20 cellular contexts compared by ENCODE assay signal in the genomic region with DNA sequence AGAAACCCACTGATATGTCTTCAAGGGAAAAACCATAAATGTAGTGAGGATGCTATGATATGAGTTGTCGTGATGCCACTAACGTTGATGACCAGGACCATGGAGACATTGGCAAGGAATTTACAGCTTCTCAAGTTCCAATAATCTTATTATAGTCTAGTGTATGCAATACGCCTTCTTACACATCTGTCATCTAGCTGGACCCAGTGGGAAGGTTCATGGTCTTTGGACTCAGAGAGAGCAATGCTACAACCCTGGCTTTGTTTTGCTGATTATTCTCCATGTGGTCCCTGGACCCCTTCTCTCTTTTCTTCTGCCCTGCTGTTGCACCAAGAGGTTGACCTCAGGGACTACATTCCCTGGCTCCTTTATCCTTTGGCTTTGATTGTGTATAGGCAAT.
A peak's percentile ranks its signal among the peaks of the same experiment; 100 is the strongest.
DNase-seq lines count a peak whose midpoint lies in the region; FAIRE-seq and TF ChIP-seq lines count a peak whose summit lies in the region.
"Had no signal": no experiment of that assay in that cellular context is flagged by ENCODE, and none has a peak within 500 bp of the region (broad histone marks: within the 10 kb centered on the region; RNA-seq: fewer than 3 reads in every experiment).

No MANE protein-coding gene starts in this region.

- H3K9ac ChIP-seq in GM23248: no peak overlapping the region
- H3K9ac ChIP-seq in MM.1S (ENCODE audit: low read length): no peak overlapping the region
- H3K9ac ChIP-seq: BLaER1 treated with 17β-estradiol and CSF1 and Interleukin-3, amounts not matched to agents 10 nM and 100 nM had no signal

- CTCF ChIA-PET in Caco-2 (lab: Charles Lee): interaction anchor here (1.5 kb wide), 1 partner anchor 16 kb away, joined by 7 read pairs; no protein-coding TSS in a partner anchor

- no peak overlapping the region for H3K4me3 Mint-ChIP-seq in Caco-2 (ENCODE audit: unreplicated experiment)
- H3K4me3 Mint-ChIP-seq: B cell; CD8-positive, alpha-beta T cell; GM23338; HFFc6 had no signal

- H3K4me1 ChIP-seq in Caco-2: peaks cover 44% of the 10 kb centered on the region
- H3K4me1 ChIP-seq in Peyer's patch: peaks cover 0 to 19% (median 2%) of the 10 kb centered on the region in 4 donors
- peaks cover 26% of the 10 kb centered on the region for H3K4me1 ChIP-seq in hepatocyte (ENCODE audit: insufficient read depth)
- H3K4me1 ChIP-seq in small intestine (ENCODE audit: control insufficient read depth in 2 of 2, insufficient read depth in 1 of 2, low read depth in 1 of 2, low read length in 1 of 2): peaks cover 10 to 12% of the 10 kb centered on the region in 2 donors
- no peaks in the 10 kb centered on the region for H3K4me1 ChIP-seq in GM23248 (ENCODE audit: insufficient read depth)
- H3K4me1 ChIP-seq in MM.1S (ENCODE audit: low read length): no peaks in the 10 kb centered on the region

- no peaks in the 10 kb centered on the region for H3K27me3 Mint-ChIP-seq in Caco-2 (ENCODE audit: insufficient read depth, unreplicated experiment)
- H3K27me3 Mint-ChIP-seq: B cell had no signal

- TF ChIP-seq CTCF in Caco-2 (IDR thresholded peaks at IDR 0.05; ENCODE audit: insufficient read depth in 1 of 2, low read depth in 1 of 2, low read length in 1 of 2, severe bottlenecking in 1 of 2, unreplicated experiment in 1 of 2) (no peak), Peyer's patch (IDR thresholded peaks at IDR 0.05) (no peak), hepatocyte (IDR thresholded peaks at IDR 0.05; ENCODE audit: poor library complexity) (no peak), MM.1S (IDR thresholded peaks at IDR 0.05; ENCODE audit: low read length) (no peak)

- peak overlapping the region; percentile 99 for H3K27ac Mint-ChIP-seq in Caco-2 (ENCODE audit: unreplicated experiment)
- H3K27ac Mint-ChIP-seq: B cell; CD8-positive, alpha-beta T cell; GM23338; HFFc6 had no signal

- POLR2A ChIA-PET in Caco-2 (lab: Charles Lee): no interaction called here

- no peak overlapping the region for H3K4me3 ChIP-seq in Caco-2 (ENCODE audit: low read depth, low read length)
- no peak overlapping the region for H3K4me3 ChIP-seq in Peyer's patch
- no peak overlapping the region for H3K4me3 ChIP-seq in hepatocyte
- no peak overlapping the region for H3K4me3 ChIP-seq in small intestine (ENCODE audit: low read depth in 1 of 2, low read length in 2 of 2)
- H3K4me3 ChIP-seq in GM23248: no peak overlapping the region
- H3K4me3 ChIP-seq in MM.1S (ENCODE audit: low read length): no peak overlapping the region
- H3K4me3 ChIP-seq: BLaER1 treated with 17β-estradiol and CSF1 and Interleukin-3, amounts not matched to agents 10 nM and 100 nM; GM23338 had no signal

- BruUV-seq in Caco-2 (replicated peaks; lab: Mats Ljungman, UMichigan): no TSS peak

- WGBS in hepatocyte (ENCODE audit: low lambda C conversion rate, missing lambda C conversion rate): 61% methylated on average over 3 of the region's 3 CpGs
- WGBS in small intestine, 3 donors: 29 to 63% (median 38%) methylated on average over 3 of the region's 3 CpGs
- WGBS in GM23248 (ENCODE audit: low coverage in 1 of 2, low lambda C conversion rate in 2 of 2, missing lambda C conversion rate in 2 of 2), 2 experiments: 29 to 32% methylated on average over 3 of the region's 3 CpGs

- H3K36me3 Mint-ChIP-seq in Caco-2 (ENCODE audit: insufficient read depth, unreplicated experiment): peaks cover 17% of the 10 kb centered on the region
- H3K36me3 Mint-ChIP-seq: CD8-positive, alpha-beta T cell had no signal

- H2AFZ ChIP-seq in hepatocyte (no peak overlapping the region), GM23248 (no peak overlapping the region), MM.1S (ENCODE audit: low read length) (no peak overlapping the region)

- no peaks in the 10 kb centered on the region for H3K9me3 ChIP-seq in Caco-2
- no peaks in the 10 kb centered on the region for H3K9me3 ChIP-seq in Peyer's patch
- H3K9me3 ChIP-seq in hepatocyte (ENCODE audit: low read depth): no peaks in the 10 kb centered on the region
- H3K9me3 ChIP-seq in small intestine (ENCODE audit: control insufficient read depth, low read depth): no peaks in the 10 kb centered on the region
- H3K9me3 ChIP-seq in GM23248 (ENCODE audit: low read depth): no peaks in the 10 kb centered on the region
- no peaks in the 10 kb centered on the region for H3K9me3 ChIP-seq in MM.1S (replicated peaks; ENCODE audit: insufficient read depth, low read length)

- H3F3A ChIP-seq in GM23248 (ENCODE audit: insufficient read depth) (no peaks in the 10 kb centered on the region), MM.1S (ENCODE audit: insufficient read depth, low read length) (no peaks in the 10 kb centered on the region)

- FAIRE-seq in small intestine (lab: Jason Lieb, UNC): no peak
- FAIRE-seq: D721Med, G401.6, GM12891, GM18507 had no signal

- H3K79me2 ChIP-seq in hepatocyte (no peaks in the 10 kb centered on the region), GM23248 (ENCODE audit: insufficient read depth) (no peaks in the 10 kb centered on the region), MM.1S (ENCODE audit: low read length) (no peaks in the 10 kb centered on the region)

- H3K36me3 ChIP-seq in Caco-2 (ENCODE audit: control insufficient read depth, insufficient read depth, low read length): no peaks in the 10 kb centered on the region
- H3K36me3 ChIP-seq in Peyer's patch: no peaks in the 10 kb centered on the region
- no peaks in the 10 kb centered on the region for H3K36me3 ChIP-seq in hepatocyte (replicated peaks; ENCODE audit: insufficient read depth, low read depth)
- no peaks in the 10 kb centered on the region for H3K36me3 ChIP-seq in small intestine (ENCODE audit: control insufficient read depth in 2 of 2, insufficient read depth in 2 of 2, low read length in 2 of 2)
- no peaks in the 10 kb centered on the region for H3K36me3 ChIP-seq in GM23248 (ENCODE audit: low read depth)
- no peaks in the 10 kb centered on the region for H3K36me3 ChIP-seq in MM.1S (replicated peaks; ENCODE audit: insufficient read depth, low read length)
- H3K36me3 ChIP-seq: BLaER1 treated with 17β-estradiol and CSF1 and Interleukin-3, amounts not matched to agents 10 nM and 100 nM had no signal

- no peaks in the 10 kb centered on the region for H4K20me1 ChIP-seq in hepatocyte (ENCODE audit: insufficient read depth, poor library complexity, severe bottlenecking)
- H4K20me1 ChIP-seq in GM23248 (ENCODE audit: insufficient read depth): no peaks in the 10 kb centered on the region
- no peaks in the 10 kb centered on the region for H4K20me1 ChIP-seq in MM.1S (ENCODE audit: insufficient read depth, low read length)
- H4K20me1 ChIP-seq: BLaER1 treated with 17β-estradiol and CSF1 and Interleukin-3, amounts not matched to agents 10 nM and 100 nM had no signal

- intact Hi-C loops in Caco-2 (cut with micrococcal nuclease; ENCODE audit: unreplicated experiment): loop anchor here (1.0 to 2.0 kb wide), 3 partner anchors 13 to 55 kb away; no protein-coding TSS in a partner anchor

- H3K4me1 Mint-ChIP-seq in Caco-2 (ENCODE audit: low read depth, unreplicated experiment): peaks cover 61% of the 10 kb centered on the region
- H3K4me1 Mint-ChIP-seq: B cell, GM23338 had no signal

- H3K9me2 ChIP-seq in hepatocyte (replicated peaks; ENCODE audit: insufficient read depth): no peaks in the 10 kb centered on the region
- H3K9me2 ChIP-seq in GM23248 (ENCODE audit: insufficient read depth): no peaks in the 10 kb centered on the region
- no peaks in the 10 kb centered on the region for H3K9me2 ChIP-seq in MM.1S (replicated peaks; ENCODE audit: insufficient read depth, low read length)

- H3K27me3 ChIP-seq in Caco-2 (replicated peaks; ENCODE audit: control insufficient read depth, insufficient read depth, low read length) (no peaks in the 10 kb centered on the region), Peyer's patch (no peaks in the 10 kb centered on the region), hepatocyte (no peaks in the 10 kb centered on the region), small intestine (ENCODE audit: control insufficient read depth in 2 of 2, insufficient read depth in 2 of 2, low read length in 2 of 2) (no peaks in the 10 kb centered on the region), GM23248 (replicated peaks; ENCODE audit: insufficient read depth) (0 out of 2 replicates have a peak, but pooled peaks cover 4% of the 10 kb centered on the region), MM.1S (replicated peaks; ENCODE audit: insufficient read depth, low read length) (no peaks in the 10 kb centered on the region)

- H3K27ac ChIP-seq in Peyer's patch (peak overlapping the region in 3 of 4 donors; percentile 36 to 62 (median 61)), hepatocyte (peak overlapping the region; percentile 89), small intestine (ENCODE audit: low read depth in 1 of 2, low read length in 1 of 2) (peak overlapping the region; percentile 62 to 84), GM23248 (no peak overlapping the region), MM.1S (ENCODE audit: low read length) (no peak overlapping the region)
- H3K27ac ChIP-seq: BLaER1 treated with 17β-estradiol and CSF1 and Interleukin-3, amounts not matched to agents 10 nM and 100 nM had no signal

- H3K4me2 ChIP-seq in hepatocyte (peak overlapping the region; percentile 11), GM23248 (ENCODE audit: unreplicated experiment) (no peak overlapping the region), MM.1S (ENCODE audit: low read depth, low read length) (no peak overlapping the region)
- H3K4me2 ChIP-seq: GM23338 had no signal

- peaks cover 8% of the 10 kb centered on the region for H3K9me3 Mint-ChIP-seq in Caco-2 (ENCODE audit: unreplicated experiment)
- H3K9me3 Mint-ChIP-seq: CD8-positive, alpha-beta T cell; GM23338 had no signal

- TF ChIP-seq POLR2A in Peyer's patch (IDR thresholded peaks at IDR 0.05): no peak

- DNase-seq in Caco-2 (no peak), Peyer's patch (peak in 1 of 3 donors; percentile 60), hepatocyte (ENCODE audit: low spot score) (no peak), small intestine (peak; percentile 79), AML-193 (lab: John Stamatoyannopoulos, UW) (no peak), GM23248 (no peak), MM.1S (no peak)
- DNase-seq in activated T-cell treated with anti-CD3 and anti-CD28 coated beads, Interleukin-2, amount 50 U/mL, for 48 hours: no peak
- DNase-seq: 8988T; CD8-positive, alpha-beta T cell; COR-L47; H7; HFFc6 had no signal

- in situ Hi-C loops in GM23248 (cut with MboI): no loop called here

Comparison
In these comparisons a context has a peak if more than half of its experiments do, and no peak if none do; other contexts are left out.
1. H3K27ac ChIP-seq: peak in Peyer's patch (3 of 4), hepatocyte (single experiment) and small intestine (2 of 2); none in GM23248 (single experiment) and MM.1S (single experiment).